Comparison of ENCODE assay signal across 13 cellular contexts in the genomic region with DNA sequence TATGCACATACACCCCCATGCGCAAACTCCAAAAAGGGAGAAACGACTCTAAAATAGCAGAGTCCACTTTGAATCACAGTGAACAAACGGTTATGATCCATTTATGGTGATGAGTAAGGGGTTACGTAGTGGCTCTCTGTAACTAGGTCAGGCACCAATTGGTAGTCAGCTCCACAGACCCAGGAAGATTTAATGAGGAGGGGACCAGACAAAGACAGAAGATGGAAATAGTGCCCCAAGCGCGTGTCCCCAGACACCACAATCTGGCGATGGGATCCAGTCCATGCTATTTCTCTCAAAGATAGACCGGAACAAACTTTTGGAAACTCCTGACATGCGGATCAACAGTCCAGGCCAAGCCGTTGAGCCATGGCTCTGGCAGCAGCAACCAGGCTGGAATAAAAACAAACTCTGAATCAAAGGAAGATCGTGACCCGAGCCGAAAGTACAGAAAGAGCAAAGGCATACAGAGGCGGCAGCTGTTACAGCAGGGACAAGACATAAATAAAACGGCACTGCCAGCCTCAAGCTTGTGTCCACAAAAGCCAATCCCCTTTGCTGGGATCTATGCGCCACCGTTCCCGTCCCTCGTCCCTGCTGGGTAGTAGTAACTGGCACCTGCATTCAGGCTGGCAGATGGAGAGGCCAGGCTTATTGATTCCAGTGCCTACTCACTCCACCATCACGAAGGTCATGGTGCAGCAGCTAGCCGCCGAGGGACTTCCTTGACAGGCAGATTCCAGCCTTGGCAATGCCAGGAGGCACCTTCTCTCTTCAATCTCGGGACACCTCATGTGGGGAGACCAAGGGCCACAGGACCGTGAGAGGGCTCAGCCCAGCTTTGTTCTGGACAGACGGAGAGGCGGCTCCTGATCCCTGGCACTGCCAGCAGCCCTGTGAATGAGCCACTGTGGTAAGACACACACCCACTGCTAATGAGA. TPM values are rescaled to one million over a fixed set of nuclear protein-coding genes. Genes with fewer than 3 reads are reported as not detected.
DNase-seq lines count a peak whose midpoint lies in the region; ATAC-seq and TF ChIP-seq lines count a peak whose summit lies in the region.
"Had no signal": no experiment of that assay in that cellular context is flagged by ENCODE, and none has a peak within 500 bp of the region (broad histone marks: within the 10 kb centered on the region; RNA-seq: fewer than 3 reads in every experiment).

No MANE protein-coding gene starts in this region.

- peaks cover 38% of the 10 kb centered on the region for H3K4me1 Mint-ChIP-seq in type B pancreatic cell (ENCODE audit: unreplicated experiment)

- ATAC-seq in right cardiac atrium (peak; percentile 77 to 85), GM18909 (IDR thresholded peaks at IDR 0.05; ENCODE audit: poor library complexity, unreplicated experiment) (no peak), HG03025 (IDR thresholded peaks at IDR 0.05; ENCODE audit: low FRiP score, unreplicated experiment) (no peak)
- ATAC-seq: activated T-cell treated with anti-CD3 and anti-CD28 coated beads, Interleukin-2, amount 50 U/mL, for 4 hours; effector memory CD8-positive, alpha-beta T cell; natural killer cell treated with Interleukin-12 subunit alpha and Interleukin-12 subunit beta and Interleukin-15 and Interleukin-18, amount 100 ng/mL, for 72 hours had no signal

- TF ChIP-seq CTCF in AG10803 (conservative IDR thresholded peaks at IDR 0.05; ENCODE audit: low read length) = no peak
- no peak for TF ChIP-seq CTCF in type B pancreatic cell (conservative IDR thresholded peaks at IDR 0.05)

- H3K9me3 Mint-ChIP-seq in type B pancreatic cell = no peaks in the 10 kb centered on the region

- no peaks in the 10 kb centered on the region for H3K27me3 ChIP-seq in right cardiac atrium (ENCODE audit: control insufficient read depth, insufficient read depth)

- peaks cover 6% of the 10 kb centered on the region for H3K27me3 Mint-ChIP-seq in type B pancreatic cell
- H3K27me3 Mint-ChIP-seq: effector memory CD8-positive, alpha-beta T cell; natural killer cell treated with Interleukin-12 subunit alpha and Interleukin-12 subunit beta and Interleukin-15 and Interleukin-18, amount 100 ng/mL, for 72 hours had no signal

- H3K27ac ChIP-seq in right cardiac atrium (ENCODE audit: low read length) = peak overlapping the region; percentile 74
- H3K27ac ChIP-seq: C4-2B had no signal

- intact Hi-C loops in right cardiac atrium (cut with DNase I) (no loop called here), posterior cingulate gyrus (cut with DNase I) (loop anchor here (5.0 kb wide), 1 partner anchor 46 kb away; no protein-coding TSS in a partner anchor)

- no peak overlapping the region for H3K4me3 Mint-ChIP-seq in type B pancreatic cell
- H3K4me3 Mint-ChIP-seq: activated T-cell treated with anti-CD3 and anti-CD28 coated beads, Interleukin-2, amount 50 U/mL, for 4 hours; effector memory CD8-positive, alpha-beta T cell; natural killer cell treated with Interleukin-12 subunit alpha and Interleukin-12 subunit beta and Interleukin-15 and Interleukin-18, amount 100 ng/mL, for 72 hours had no signal

- H3K4me1 ChIP-seq in right cardiac atrium (ENCODE audit: control insufficient read depth, insufficient read depth, low read length) = peaks cover 10% of the 10 kb centered on the region

- DNase-seq in AG10803 (ENCODE audit: low read depth) = peak; percentile 28
- DNase-seq in anterior cingulate cortex (lab: John Stamatoyannopoulos, UW) = peak; percentile 42 to 92 (median 75)
- DNase-seq in right cardiac atrium = peak; percentile 49 to 82 (median 58)
- DNase-seq in posterior cingulate gyrus = peak; percentile 51 to 95 (median 68)
- no peak for DNase-seq in dermis blood vessel endothelial cell
- no peak for DNase-seq in type B pancreatic cell (ENCODE audit: extremely low spot score, unreplicated experiment)
- DNase-seq: activated T-cell treated with anti-CD3 and anti-CD28 coated beads, Interleukin-2, amount 50 U/mL, for 4 hours; effector memory CD8-positive, alpha-beta T cell; SW 1271 had no signal

- no peaks in the 10 kb centered on the region for H3K9me3 ChIP-seq in right cardiac atrium (ENCODE audit: control insufficient read depth, low read length)

- no peak overlapping the region; the same call in 1 of the 2 replicates for H3K4me3 ChIP-seq in AG10803 (ENCODE audit: low read length)
- H3K4me3 ChIP-seq in right cardiac atrium (ENCODE audit: low read length) = peak overlapping the region; percentile 44

- WGBS in right cardiac atrium = 53% methylated on average over 26 of the region's 26 CpGs

- peaks cover 9% of the 10 kb centered on the region for H3K36me3 Mint-ChIP-seq in type B pancreatic cell
- H3K36me3 Mint-ChIP-seq: natural killer cell treated with Interleukin-12 subunit alpha and Interleukin-12 subunit beta and Interleukin-15 and Interleukin-18, amount 100 ng/mL, for 72 hours had no signal

- H3K27ac Mint-ChIP-seq in type B pancreatic cell = no peak overlapping the region
- H3K27ac Mint-ChIP-seq: effector memory CD8-positive, alpha-beta T cell; natural killer cell treated with Interleukin-12 subunit alpha and Interleukin-12 subunit beta and Interleukin-15 and Interleukin-18, amount 100 ng/mL, for 72 hours had no signal

RNA-seq across cellular contexts. Expression of a gene that starts 50.2 kb away (rescaled TPM):
- total RNA-seq in right cardiac atrium = 10 to 100 TPM; 16.6 to 36.9 (median 26.3) TPM
- polyA plus RNA-seq in right cardiac atrium = 2.2 TPM
- total RNA-seq in dermis blood vessel endothelial cell = 4.9 and 20.0 TPM in 2 replicates
- total RNA-seq in type B pancreatic cell (ENCODE audit: low replicate concordance) = 34.5 and 287 TPM in 2 replicates
- total RNA-seq: natural killer cell treated with Interleukin-12 subunit alpha and Interleukin-12 subunit beta and Interleukin-15 and Interleukin-18, amount 100 ng/mL, for 72 hours had no signal

Comparison
In these comparisons a context has a peak if more than half of its experiments do, and no peak if none do; other contexts are left out.
1. DNase-seq: peak in AG10803 (single experiment), anterior cingulate cortex (58 of 58), right cardiac atrium (3 of 3) and posterior cingulate gyrus (10 of 10); none in dermis blood vessel endothelial cell (single experiment) and type B pancreatic cell (single experiment).
2. ATAC-seq: peak in right cardiac atrium (2 of 2); none in GM18909 (single experiment) and HG03025 (single experiment).